8 cellular contexts compared by ENCODE assay signal in the genomic region with DNA sequence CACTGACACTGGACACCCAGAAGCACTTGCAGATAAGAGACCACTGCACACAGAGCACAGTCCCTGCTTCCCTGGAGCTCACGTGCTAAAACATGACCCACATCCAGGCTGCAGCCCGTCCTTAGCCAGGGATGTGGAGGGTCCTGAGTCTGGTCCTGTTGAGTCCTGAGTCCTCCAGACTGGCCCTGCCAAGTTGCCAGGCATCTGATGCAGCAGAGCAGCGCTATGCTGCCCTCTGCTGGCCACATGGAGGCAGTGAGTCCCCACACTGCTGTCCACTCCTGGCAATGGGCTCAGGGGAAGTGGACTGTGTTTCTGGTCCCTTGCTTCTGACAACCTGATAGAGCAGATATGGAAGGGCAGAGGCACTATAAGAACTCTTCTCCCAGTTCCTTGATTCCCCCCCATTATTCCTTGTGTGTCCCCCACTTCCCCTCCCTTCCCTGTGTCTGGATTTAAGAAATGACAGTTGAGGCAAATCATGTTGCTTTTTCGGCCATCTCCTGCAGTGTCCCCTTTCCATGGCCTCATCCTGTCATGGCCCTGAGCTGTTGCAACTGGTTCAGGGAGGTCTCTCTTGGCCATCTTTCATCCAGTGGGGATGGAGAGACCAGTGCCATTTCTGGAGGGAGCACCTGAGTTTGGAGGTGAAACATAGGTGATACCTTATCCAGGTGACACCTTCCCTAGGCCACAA.
DNase-seq lines count a peak whose midpoint lies in the region; ATAC-seq, FAIRE-seq and TF ChIP-seq lines count a peak whose summit lies in the region.

No MANE protein-coding gene starts in this region.

- H3K9me3 ChIP-seq in endothelial cell of umbilical vein (replicated peaks; ENCODE audit: control insufficient read depth, insufficient read depth, low read length), result no peaks in the 10 kb centered on the region

- no peak overlapping the region for H3K4me2 ChIP-seq in endothelial cell of umbilical vein (ENCODE audit: insufficient read depth, low read length)

- no peaks in the 10 kb centered on the region for H3K36me3 ChIP-seq in endothelial cell of umbilical vein (ENCODE audit: control insufficient read depth in 2 of 2, extremely low read depth in 1 of 2, insufficient read depth in 2 of 2, low read length in 2 of 2)

- H3K4me1 ChIP-seq in endothelial cell of umbilical vein (ENCODE audit: control insufficient read depth, extremely low read depth, insufficient read depth, low read length), result peaks cover 3% of the 10 kb centered on the region

- CTCF ChIA-PET in endothelial cell of umbilical vein (lab: Charles Lee), result interaction anchor here (1.1 to 5.3 kb wide), 8 partner anchors 9 to 401 kb away, joined by 3 to 143 read pairs (median 12); a partner anchor contains a TSS

- H3K27ac ChIP-seq in endothelial cell of umbilical vein (ENCODE audit: insufficient read depth, low read depth, low read length), result no peak overlapping the region

- ATAC-seq in HG03442 (IDR thresholded peaks at IDR 0.05; ENCODE audit: unreplicated experiment), result peak; percentile 55

- H3K4me3 ChIP-seq in endothelial cell of umbilical vein (replicated peaks in 1 of 3; ENCODE audit: insufficient read depth in 1 of 3, low read depth in 1 of 3, low read length in 3 of 3), result no peak overlapping the region

- no peaks in the 10 kb centered on the region for H3K27me3 ChIP-seq in endothelial cell of umbilical vein (ENCODE audit: control insufficient read depth in 2 of 2, insufficient read depth in 2 of 2, low read length in 2 of 2)

- peak; percentile 91 for FAIRE-seq in endothelial cell of umbilical vein (lab: Jason Lieb, UNC)

- dilution Hi-C loops in endothelial cell of umbilical vein (cut with MboI; ENCODE audit: extremely low pct_ligation_motif_present, low sequenced_read_pairs), result no loop called here

- BruUV-seq in endothelial cell of umbilical vein (replicated peaks; lab: Mats Ljungman, UMichigan), result no TSS peak

- no peak for TF ChIP-seq POLR2A in endothelial cell of umbilical vein (IDR thresholded peaks at IDR 0.05; ENCODE audit: low read depth, low read length)

- DNase-seq in NCI-H1417 (lab: John Stamatoyannopoulos, UW), result peak; percentile 64 to 85 (median 72)
- no peak for DNase-seq in NCI-H1417 treated with DMSO at 0.1 percent for 48 hours (lab: John Stamatoyannopoulos, UW)
- peak; percentile 20 to 56 for DNase-seq in NOMO-1 (lab: John Stamatoyannopoulos, UW; ENCODE audit: unreplicated experiment in 2 of 2)
- peak; percentile 44 to 52 (median 48) for DNase-seq in activated CD8-positive, alpha-beta memory T cell treated with anti-CD3 and anti-CD28 coated beads for 48 hours (ENCODE audit: low read depth in 2 of 3, low spot score in 2 of 3)
- DNase-seq in endothelial cell of umbilical vein (ENCODE audit: low read depth, low spot score), result peak; percentile 79
- peak; percentile 64 for DNase-seq in midbrain (lab: John Stamatoyannopoulos, UW)
- peak; percentile 59 to 66 for DNase-seq in stimulated activated CD8-positive, alpha-beta memory T cell treated with anti-CD3 and anti-CD28 coated beads, Interleukin-2, amount 100 ng/mL, for 48 hours (ENCODE audit: low read depth in 2 of 2)

- no peaks in the 10 kb centered on the region for H3K9me1 ChIP-seq in endothelial cell of umbilical vein (replicated peaks; ENCODE audit: control insufficient read depth, extremely low read depth, insufficient read depth, low read length)

- H3K9ac ChIP-seq in endothelial cell of umbilical vein (replicated peaks; ENCODE audit: extremely low read depth, insufficient read depth, low read length), result no peak overlapping the region

- intact Hi-C loops in endothelial cell of umbilical vein (cut with micrococcal nuclease), result loop anchor here (1.0 to 5.0 kb wide), 6 partner anchors 86 to 415 kb away; a partner anchor contains a TSS

- no peaks in the 10 kb centered on the region for H4K20me1 ChIP-seq in endothelial cell of umbilical vein (replicated peaks; ENCODE audit: control insufficient read depth, extremely low read depth, insufficient read depth, low read length)

- no peak overlapping the region for H2AFZ ChIP-seq in endothelial cell of umbilical vein (ENCODE audit: low read depth, low read length)

- POLR2A ChIA-PET in endothelial cell of umbilical vein (lab: Charles Lee), result interaction anchor here (0.7 kb wide), 1 partner anchor 170 kb away, joined by 7 read pairs; no protein-coding TSS in a partner anchor

- peak; percentile 96 to 99 for TF ChIP-seq CTCF in endothelial cell of umbilical vein (IDR thresholded peaks at IDR 0.05; ENCODE audit: extremely low read depth in 1 of 2, insufficient read depth in 1 of 2, low read depth in 1 of 2, low read length in 2 of 2)

- no peaks in the 10 kb centered on the region for H3K79me2 ChIP-seq in endothelial cell of umbilical vein (ENCODE audit: control insufficient read depth, insufficient read depth, low read length)

TF ChIP-seq in endothelial cell of umbilical vein, 7 proteins besides CTCF, POLR2A, EP300 and RAD21:
- TF ChIP-seq, protein P1, sequence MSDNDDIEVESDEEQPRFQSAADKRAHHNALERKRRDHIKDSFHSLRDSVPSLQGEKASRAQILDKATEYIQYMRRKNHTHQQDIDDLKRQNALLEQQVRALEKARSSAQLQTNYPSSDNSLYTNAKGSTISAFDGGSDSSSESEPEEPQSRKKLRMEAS (IDR thresholded peaks at IDR 0.05; ENCODE audit: insufficient read depth, insufficient read length), result no peak
- TF ChIP-seq MYC (IDR thresholded peaks at IDR 0.05; ENCODE audit: low read depth, low read length) (no peak), GATA2 (IDR thresholded peaks at IDR 0.05; ENCODE audit: insufficient read depth, insufficient read length, low read depth, low read length) (no peak), POLR2AphosphoS5 (IDR thresholded peaks at IDR 0.05; ENCODE audit: insufficient read depth, low read depth, low read length) (peak; percentile 15), FOS (IDR thresholded peaks at IDR 0.05; ENCODE audit: borderline replicate concordance, insufficient read depth, low read length) (no peak)
